In genomic region chr11:308740-309557, GRCh38 we compare ENCODE assay signal across 8 cellular contexts. TPM values are rescaled to one million over a fixed set of nuclear protein-coding genes. Genes with fewer than 3 reads are reported as not detected.
A peak's percentile ranks its signal among the peaks of the same experiment; 100 is the strongest.
DNase-seq lines count a peak whose midpoint lies in the region; ATAC-seq, FAIRE-seq and TF ChIP-seq lines count a peak whose summit lies in the region.
"Not testable (repeated sequence)": the region's sequence is repeated elsewhere in the genome, so short reads cannot be mapped to it uniquely, and the experiment has no call there.
"Had no signal": no experiment of that assay in that cellular context is flagged by ENCODE, and none has a peak within 500 bp of the region (broad histone marks: within the 10 kb centered on the region; RNA-seq: fewer than 3 reads in every experiment).

No MANE protein-coding gene starts in this region.

- H3K9me3 Mint-ChIP-seq in astrocyte (ENCODE audit: unreplicated experiment); naive thymus-derived CD4-positive, alpha-beta T cell: not testable (repeated sequence)

- H3K27ac Mint-ChIP-seq in astrocyte (ENCODE audit: unreplicated experiment) = peak overlapping the region; percentile 81
- H3K27ac Mint-ChIP-seq in naive thymus-derived CD4-positive, alpha-beta T cell = peak overlapping the region; percentile 95 to 99 (median 96)

- H3K4me1 Mint-ChIP-seq in astrocyte (ENCODE audit: low read depth, unreplicated experiment) = peaks cover 25% of the 10 kb centered on the region
- H3K4me1 Mint-ChIP-seq in naive thymus-derived CD4-positive, alpha-beta T cell = peaks cover 37 to 58% (median 48%) of the 10 kb centered on the region in 7 donors

- H4K20me1 ChIP-seq in DOHH2 (ENCODE audit: control insufficient read depth, insufficient read depth, low read depth, low read length); SK-N-SH (ENCODE audit: insufficient read depth); astrocyte (ENCODE audit: insufficient read depth, low read length): not testable (repeated sequence)

- not testable (repeated sequence) for FAIRE-seq in astrocyte (lab: Jason Lieb, UNC)

- H3K9ac ChIP-seq in SK-N-SH (0 out of 2 replicates have a peak overlapping the region, but pooled peaks have one; percentile 18), subcutaneous abdominal adipose tissue (ENCODE audit: low read length in 5 of 5) (peak overlapping the region; percentile 1 to 85 (median 68))
- H3K9ac ChIP-seq in astrocyte (ENCODE audit: low read length) = not testable (repeated sequence)

- peak overlapping the region; percentile 51; the same call in 1 of the 2 replicates for H3K4me2 ChIP-seq in DOHH2 (ENCODE audit: low read length)
- H3K4me2 ChIP-seq in SK-N-SH = peak overlapping the region; percentile 74
- H3K4me2 ChIP-seq in astrocyte (ENCODE audit: low read length) = peak overlapping the region; percentile 91

- H3K27ac ChIP-seq in DOHH2 (ENCODE audit: low read depth, low read length); SK-N-SH (ENCODE audit: low read depth in 2 of 2, low read length in 1 of 2); astrocyte (ENCODE audit: low read depth, low read length): not testable (repeated sequence)
- peak overlapping the region; percentile 95 for H3K27ac ChIP-seq in naive thymus-derived CD4-positive, alpha-beta T cell (ENCODE audit: low read depth, low read length)
- peak overlapping the region; percentile 74 for H3K27ac ChIP-seq in subcutaneous abdominal adipose tissue (ENCODE audit: low read depth, low read length)

- intact Hi-C loops in naive thymus-derived CD4-positive, alpha-beta T cell (cut with micrococcal nuclease) = loop anchor here in 1 of 2 donors (2.0 to 5.0 kb wide), 3 partner anchors 28 to 198 kb away; partner anchors contain the start of gene RNH1

- not testable (repeated sequence) for TF ChIP-seq RAD21 in SK-N-SH (IDR thresholded peaks at IDR 0.05; ENCODE audit: low read length)

- H3K4me3 ChIP-seq in DOHH2 (ENCODE audit: low read length); astrocyte (ENCODE audit: insufficient read depth, low read depth, low read length): not testable (repeated sequence)
- peak overlapping the region; percentile 27 to 50; a peak in 2 of 4 replicates for H3K4me3 ChIP-seq in SK-N-SH (ENCODE audit: low read depth in 2 of 2, low read length in 1 of 2)
- peak overlapping the region; percentile 67 for H3K4me3 ChIP-seq in fibroblast of villous mesenchyme (ENCODE audit: low read depth, low read length)
- H3K4me3 ChIP-seq in naive thymus-derived CD4-positive, alpha-beta T cell (ENCODE audit: low read length) = peak overlapping the region; percentile 72
- peak overlapping the region; percentile 82 to 90 (median 88) for H3K4me3 ChIP-seq in subcutaneous abdominal adipose tissue (ENCODE audit: low read depth in 1 of 5, low read length in 5 of 5)

- DNase-seq in SK-N-SH; astrocyte (ENCODE audit: low read depth); fibroblast of villous mesenchyme (ENCODE audit: low read depth): not testable (repeated sequence)
- DNase-seq in naive thymus-derived CD4-positive, alpha-beta T cell = peak in 3 of 9 donors; percentile 42 to 51 (median 50)

- not testable (repeated sequence) for H3K79me2 ChIP-seq in DOHH2 (ENCODE audit: control insufficient read depth, low read length); astrocyte (ENCODE audit: insufficient read depth, low read length)
- H3K79me2 ChIP-seq in SK-N-SH (ENCODE audit: insufficient read depth) = peaks cover 11% of the 10 kb centered on the region; the same call in 1 of the 2 replicates

- not testable (repeated sequence) for H3F3A ChIP-seq in DOHH2 (ENCODE audit: control insufficient read depth, insufficient read depth)
- H3F3A ChIP-seq in SK-N-SH (replicated peaks; ENCODE audit: insufficient read depth) = peaks cover 13% of the 10 kb centered on the region

- H3K9me2 ChIP-seq in DOHH2 (replicated peaks; ENCODE audit: control insufficient read depth, low read length); SK-N-SH: not testable (repeated sequence)

- H3K27me3 ChIP-seq in DOHH2 (ENCODE audit: control insufficient read depth, low read length); SK-N-SH (ENCODE audit: insufficient read depth); astrocyte (ENCODE audit: insufficient read depth, low read length); naive thymus-derived CD4-positive, alpha-beta T cell (ENCODE audit: control insufficient read depth in 2 of 2, insufficient read depth in 2 of 2, low read length in 2 of 2); subcutaneous abdominal adipose tissue (ENCODE audit: control insufficient read depth in 5 of 5, insufficient read depth in 4 of 5, low read length in 5 of 5): not testable (repeated sequence)

- not testable (repeated sequence) for H2AFZ ChIP-seq in SK-N-SH (ENCODE audit: low read depth); astrocyte (ENCODE audit: low read depth, low read length)

- TF ChIP-seq CTCF in DOHH2 (IDR thresholded peaks at IDR 0.05; ENCODE audit: low read depth, low read length, poor library complexity, severe bottlenecking); SK-N-SH (IDR thresholded peaks at IDR 0.05); astrocyte (IDR thresholded peaks at IDR 0.05; ENCODE audit: insufficient read depth, low read depth, low read length); fibroblast of villous mesenchyme (IDR thresholded peaks at IDR 0.05; ENCODE audit: insufficient read depth, low read depth, low read length): not testable (repeated sequence)

- not testable (repeated sequence) for ATAC-seq in naive thymus-derived CD4-positive, alpha-beta T cell

- WGBS in SK-N-SH (ENCODE audit: low lambda C conversion rate) = 88% methylated on average over 16 of the region's 22 CpGs

- peaks cover 33% of the 10 kb centered on the region for H3K4me1 ChIP-seq in DOHH2 (ENCODE audit: control insufficient read depth, low read length)
- peaks cover 5 to 13% of the 10 kb centered on the region in 2 experiments; a peak in 2 of 4 replicates for H3K4me1 ChIP-seq in SK-N-SH (ENCODE audit: control insufficient read depth in 1 of 2, insufficient read depth in 2 of 2, low read depth in 1 of 2, low read length in 1 of 2)
- H3K4me1 ChIP-seq in astrocyte (ENCODE audit: insufficient read depth, low read length) = peaks cover 19% of the 10 kb centered on the region
- peaks cover 29 to 42% of the 10 kb centered on the region in 2 donors for H3K4me1 ChIP-seq in naive thymus-derived CD4-positive, alpha-beta T cell (ENCODE audit: control insufficient read depth in 2 of 2, insufficient read depth in 2 of 2, low read length in 2 of 2)
- peaks cover 0 to 54% (median 47%) of the 10 kb centered on the region in 5 donors for H3K4me1 ChIP-seq in subcutaneous abdominal adipose tissue (ENCODE audit: control insufficient read depth in 5 of 5, insufficient read depth in 5 of 5, low read length in 5 of 5)

- not testable (repeated sequence) for H3K27me3 Mint-ChIP-seq in astrocyte (ENCODE audit: low read depth, unreplicated experiment); naive thymus-derived CD4-positive, alpha-beta T cell

- peak overlapping the region; percentile 94 for H3K4me3 Mint-ChIP-seq in astrocyte (ENCODE audit: unreplicated experiment)
- H3K4me3 Mint-ChIP-seq in naive thymus-derived CD4-positive, alpha-beta T cell = peak overlapping the region; percentile 91 to 99 (median 95)

- CTCF ChIA-PET in SK-N-SH (lab: Yijun Ruan, JAX) = interaction anchor here (0.8 to 1.5 kb wide), 4 partner anchors 36 to 139 kb away, joined by 3 to 5 read pairs (median 3); no protein-coding TSS in a partner anchor
- CTCF ChIA-PET in naive thymus-derived CD4-positive, alpha-beta T cell (lab: Charles Lee) = interaction anchor here (0.9 to 1.9 kb wide), 5 partner anchors 9 to 142 kb away, joined by 3 to 10 read pairs (median 3); partner anchors contain the start of gene PTDSS2

- not testable (repeated sequence) for H3K36me3 ChIP-seq in DOHH2 (ENCODE audit: control insufficient read depth, low read length); SK-N-SH (replicated peaks in 1 of 2; ENCODE audit: control insufficient read depth in 1 of 2, insufficient read depth in 2 of 2, low read length in 1 of 2); astrocyte (ENCODE audit: insufficient read depth, low read length); naive thymus-derived CD4-positive, alpha-beta T cell (ENCODE audit: control insufficient read depth in 2 of 3, insufficient read depth in 3 of 3, low read length in 3 of 3); subcutaneous abdominal adipose tissue (ENCODE audit: control insufficient read depth in 5 of 5, insufficient read depth in 5 of 5, low read length in 5 of 5)

- H3K9me3 ChIP-seq in DOHH2 (ENCODE audit: control insufficient read depth, insufficient read depth, low read length); SK-N-SH; astrocyte (ENCODE audit: insufficient read depth, low read depth, low read length); naive thymus-derived CD4-positive, alpha-beta T cell (ENCODE audit: control insufficient read depth in 2 of 3, low read length in 3 of 3); subcutaneous abdominal adipose tissue (ENCODE audit: control insufficient read depth in 5 of 5, low read length in 5 of 5): not testable (repeated sequence)

- not testable (repeated sequence) for TF ChIP-seq EP300 in SK-N-SH (IDR thresholded peaks at IDR 0.05; ENCODE audit: borderline replicate concordance in 1 of 2, low read depth in 1 of 2, low read length in 1 of 2)

- H3K36me3 Mint-ChIP-seq in astrocyte (ENCODE audit: low read depth, unreplicated experiment) = not testable (repeated sequence)
- peaks cover 0 to 31% (median 8%) of the 10 kb centered on the region in 5 donors for H3K36me3 Mint-ChIP-seq in naive thymus-derived CD4-positive, alpha-beta T cell

- POLR2A ChIA-PET in SK-N-SH (lab: Yijun Ruan, JAX) = not testable (repeated sequence)
- POLR2A ChIA-PET in naive thymus-derived CD4-positive, alpha-beta T cell (lab: Charles Lee) = interaction anchor here (0.6 to 2.0 kb wide), 18 partner anchors 8 to 197 kb away, joined by 3 to 16 read pairs (median 4); partner anchors contain the start of genes BET1L and RIC8A

RNA-seq across cellular contexts. Expression of gene IFITM2, which starts 1.3 kb away (rescaled TPM):
- 398 and 518 TPM in 2 replicates for polyA plus RNA-seq in SK-N-SH (2012; rRNA removed)
- polyA plus RNA-seq in SK-N-SH (2012; cell fraction: cytosol; rRNA removed) = 239 and 341 TPM in 2 replicates
- polyA plus RNA-seq in SK-N-SH (2012; cell fraction: nucleus; rRNA removed) = 92.5 and 106 TPM in 2 replicates
- total RNA-seq in astrocyte (474 and 575 TPM in 2 replicates), fibroblast of villous mesenchyme (38.4 and 107 TPM in 2 replicates)
- total RNA-seq in naive thymus-derived CD4-positive, alpha-beta T cell = 1,000 to 10,000 TPM in 1 of 5 experiments, 100 to 1,000 TPM in 4; 143 to 1,924 (median 528) TPM
- 1,000 to 10,000 TPM; 2,860 to 3,315 TPM for polyA plus RNA-seq in naive thymus-derived CD4-positive, alpha-beta T cell

RNA-seq across cellular contexts. Expression of gene IFITM1, which starts 4.9 kb away (rescaled TPM):
- 15.3 and 19.4 TPM in 2 replicates for polyA plus RNA-seq in SK-N-SH (2012; rRNA removed)
- 10.6 and 12.6 TPM in 2 replicates for polyA plus RNA-seq in SK-N-SH (2012; cell fraction: cytosol; rRNA removed)
- 4.7 and 8.8 TPM in 2 replicates for polyA plus RNA-seq in SK-N-SH (2012; cell fraction: nucleus; rRNA removed)
- total RNA-seq in astrocyte (526 and 631 TPM in 2 replicates), fibroblast of villous mesenchyme (76.4 and 117 TPM in 2 replicates)
- 100 to 1,000 TPM in 4 of 5 experiments, 10 to 100 TPM in 1; 97.4 to 985 (median 241) TPM for total RNA-seq in naive thymus-derived CD4-positive, alpha-beta T cell
- polyA plus RNA-seq in naive thymus-derived CD4-positive, alpha-beta T cell = 1,000 to 10,000 TPM; 1,878 to 2,355 TPM

RNA-seq across cellular contexts. Expression of gene IFITM5, which starts 9.6 kb away (rescaled TPM):
- not detected in 2 replicates for polyA plus RNA-seq in SK-N-SH (2012; rRNA removed)
- not detected in 2 replicates for polyA plus RNA-seq in SK-N-SH (2012; cell fraction: cytosol; rRNA removed)
- not detected in 2 replicates for polyA plus RNA-seq in SK-N-SH (2012; cell fraction: nucleus; rRNA removed)
- not detected in 2 replicates for total RNA-seq in astrocyte
- total RNA-seq in fibroblast of villous mesenchyme = not detected in 2 replicates
- not detected for total RNA-seq in naive thymus-derived CD4-positive, alpha-beta T cell
- not detected for polyA plus RNA-seq in naive thymus-derived CD4-positive, alpha-beta T cell
- total RNA-seq: M059J, subcutaneous adipose tissue had no signal

RNA-seq across cellular contexts. Expression of gene IFITM3, which starts 11.7 kb away (rescaled TPM):
- 229 and 326 TPM in 2 replicates for polyA plus RNA-seq in SK-N-SH (2012; rRNA removed)
- polyA plus RNA-seq in SK-N-SH (2012; cell fraction: cytosol; rRNA removed) = 148 and 237 TPM in 2 replicates
- 84.2 and 113 TPM in 2 replicates for polyA plus RNA-seq in SK-N-SH (2012; cell fraction: nucleus; rRNA removed)
- total RNA-seq in astrocyte (642 and 757 TPM in 2 replicates), fibroblast of villous mesenchyme (83.3 and 94.1 TPM in 2 replicates)
- total RNA-seq in naive thymus-derived CD4-positive, alpha-beta T cell = 10 to 100 TPM in 3 of 5 experiments, 1 to 10 TPM in 2; 6.7 to 43.1 (median 13.2) TPM
- polyA plus RNA-seq in naive thymus-derived CD4-positive, alpha-beta T cell = 100 to 1,000 TPM in 1 of 2 donors, 1 to 10 TPM in 1; 5.1 to 194 TPM

RNA-seq across cellular contexts. Expression of gene PGGHG, which starts 20.0 kb away (rescaled TPM):
- polyA plus RNA-seq in SK-N-SH (2012; rRNA removed) = 19.9 and 26.5 TPM in 2 replicates
- 1.5 and 2.6 TPM in 2 replicates for polyA plus RNA-seq in SK-N-SH (2012; cell fraction: cytosol; rRNA removed)
- polyA plus RNA-seq in SK-N-SH (2012; cell fraction: nucleus; rRNA removed) = 251 and 265 TPM in 2 replicates
- total RNA-seq in astrocyte (22.9 and 25.1 TPM in 2 replicates), fibroblast of villous mesenchyme (7.8 and 10.6 TPM in 2 replicates)
- total RNA-seq in naive thymus-derived CD4-positive, alpha-beta T cell = 100 to 1,000 TPM; 325 to 656 (median 348) TPM
- polyA plus RNA-seq in naive thymus-derived CD4-positive, alpha-beta T cell = 10 to 100 TPM in 1 of 2 donors, 1 to 10 TPM in 1; 5.1 to 11.7 TPM
